ENCODE assay signal across 1 cellular context in genomic region chr6:63643862-63644261, GRCh38.
TF ChIP-seq lines count a peak whose summit lies in the region.

No MANE protein-coding gene starts in this region.

TF ChIP-seq in GM23338, 12 proteins besides CTCF, POLR2A, EP300 and RAD21 (continued from another document):
- TF ChIP-seq STAT1 (IDR thresholded peaks at IDR 0.05; ENCODE audit: unreplicated experiment), result no peak
